10 cellular contexts compared by ENCODE assay signal in the genomic region with DNA sequence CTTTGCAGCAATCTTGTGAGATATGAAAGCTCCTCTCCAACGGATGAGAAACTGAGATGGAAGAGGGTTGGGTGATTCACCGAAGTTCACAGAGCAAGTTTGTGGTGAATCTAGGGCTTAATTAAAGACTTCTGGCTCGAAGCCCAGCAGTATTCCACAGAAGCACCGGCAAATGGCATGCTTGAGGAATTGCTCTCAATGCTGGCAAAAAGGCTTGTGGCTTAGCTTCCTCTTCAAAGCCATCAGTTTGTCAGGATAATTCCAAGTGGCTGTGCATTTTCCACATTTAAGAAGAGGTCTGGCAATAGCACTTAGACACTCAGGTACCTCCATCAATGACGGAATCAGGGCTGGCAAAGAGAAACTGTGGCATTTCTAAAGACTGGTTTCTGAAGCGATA.
A peak's percentile ranks its signal among the peaks of the same experiment; 100 is the strongest.
DNase-seq lines count a peak whose midpoint lies in the region; ATAC-seq, FAIRE-seq and TF ChIP-seq lines count a peak whose summit lies in the region.
"Had no signal": no experiment of that assay in that cellular context is flagged by ENCODE, and none has a peak within 500 bp of the region (broad histone marks: within the 10 kb centered on the region; RNA-seq: fewer than 3 reads in every experiment).

No MANE protein-coding gene starts in this region.

- WGBS in lower leg skin, 2 donors = 33 to 34% methylated on average over 6 of the region's 6 CpGs

- peak; percentile 99 for DNase-seq in A172 (ENCODE audit: low spot score)
- peak; percentile 50 for DNase-seq in H54 (ENCODE audit: insufficient read length, low spot score)
- peak; percentile 6 for DNase-seq in NCI-H446 treated with DMSO at 0.1 percent for 48 hours (lab: John Stamatoyannopoulos, UW)
- DNase-seq in epithelial cell of esophagus (ENCODE audit: low read depth) = peak; percentile 74
- no peak for DNase-seq in activated CD8-positive, alpha-beta memory T cell treated with anti-CD3 and anti-CD28 coated beads, Interleukin-2, amount 50 U/mL, for 4 hours
- DNase-seq in inferior parietal cortex (ENCODE audit: extremely low spot score) = no peak
- no peak for DNase-seq in lower leg skin (ENCODE audit: low spot score in 2 of 2)
- DNase-seq: activated CD4-positive, alpha-beta T cell treated with anti-CD3 and anti-CD28 coated beads for 36 hours had no signal

- no peak for ATAC-seq in HG03095 (IDR thresholded peaks at IDR 0.05; ENCODE audit: unreplicated experiment)
- ATAC-seq: activated CD4-positive, alpha-beta T cell treated with anti-CD3 and anti-CD28 coated beads for 36 hours had no signal

- FAIRE-seq in H54 (lab: Jason Lieb, UNC) = peak; percentile 97

- no peak for TF ChIP-seq CTCF in epithelial cell of esophagus (IDR thresholded peaks at IDR 0.05; ENCODE audit: insufficient read depth, low read depth, low read length, missing control alignments)
- no peak for TF ChIP-seq CTCF in lower leg skin (IDR thresholded peaks at IDR 0.05)

- H3K4me3 ChIP-seq in epithelial cell of esophagus (ENCODE audit: low read length) (no peak overlapping the region), lower leg skin (ENCODE audit: low read depth, poor library complexity, severe bottlenecking) (no peak overlapping the region)
- H3K4me3 ChIP-seq: BLaER1 treated with 17β-estradiol and CSF1 and Interleukin-3, amounts not matched to agents 10 nM and 100 nM had no signal

- no peak for TF ChIP-seq POLR2A in H54 (IDR thresholded peaks at IDR 0.05; ENCODE audit: low read depth, low read length)
- TF ChIP-seq POLR2A in lower leg skin (IDR thresholded peaks at IDR 0.05) = no peak

- intact Hi-C loops in lower leg skin (cut with DNase I; ENCODE audit: low total_unique reads) = no loop called here

Comparison
In these comparisons a context has a peak if more than half of its experiments do, and no peak if none do; other contexts are left out.
1. DNase-seq: peak in A172 (single experiment), H54 (single experiment), NCI-H446 treated with DMSO at 0.1 percent for 48 hours (single experiment) and epithelial cell of esophagus (single experiment); none in activated CD8-positive, alpha-beta memory T cell treated with anti-CD3 and anti-CD28 coated beads, Interleukin-2, amount 50 U/mL, for 4 hours (single experiment), inferior parietal cortex (single experiment) and lower leg skin (0 of 2).